11 cellular contexts compared by ENCODE assay signal in genomic region chr17:80737106-80738019, GRCh38.
DNase-seq lines count a peak whose midpoint lies in the region; ATAC-seq and TF ChIP-seq lines count a peak whose summit lies in the region.
"Had no signal": no experiment of that assay in that cellular context is flagged by ENCODE, and none has a peak within 500 bp of the region (broad histone marks: within the 10 kb centered on the region; RNA-seq: fewer than 3 reads in every experiment).

No MANE protein-coding gene starts in this region.

- H3K27me3 Mint-ChIP-seq in activated B cell treated with CpG ODN at 0.5 μM for 24 hours = no peaks in the 10 kb centered on the region

- POLR2A ChIA-PET in activated B cell treated with CpG ODN at 0.5 μM for 24 hours (lab: Charles Lee) = interaction anchor here (0.5 to 2.6 kb wide), 12 partner anchors 21 to 283 kb away, joined by 3 to 12 read pairs (median 5); no protein-coding TSS in a partner anchor

- peaks cover 7% of the 10 kb centered on the region for H3K36me3 Mint-ChIP-seq in activated B cell treated with CpG ODN at 0.5 μM for 24 hours (ENCODE audit: low read depth)

- no peak for TF ChIP-seq CTCF in activated B cell treated with CpG ODN at 0.5 μM for 24 hours (IDR thresholded peaks at IDR 0.05)
- TF ChIP-seq CTCF in breast epithelium (IDR thresholded peaks at IDR 0.05) = no peak

- peak overlapping the region; percentile 87 for H3K27ac Mint-ChIP-seq in activated B cell treated with CpG ODN at 0.5 μM for 24 hours
- H3K27ac Mint-ChIP-seq: nephron had no signal

- peaks cover 62% of the 10 kb centered on the region for H3K4me1 Mint-ChIP-seq in activated B cell treated with CpG ODN at 0.5 μM for 24 hours

- H3K36me3 ChIP-seq in breast epithelium = no peaks in the 10 kb centered on the region

- no peak overlapping the region for H3K27ac ChIP-seq in breast epithelium

- no peaks in the 10 kb centered on the region for H3K9me3 ChIP-seq in breast epithelium

- no peaks in the 10 kb centered on the region for H3K4me1 ChIP-seq in breast epithelium

- intact Hi-C loops in activated B cell treated with CpG ODN at 0.5 μM for 24 hours (cut with micrococcal nuclease) (loop anchor here (1.0 to 10.0 kb wide), 8 partner anchors 24 to 310 kb away; no protein-coding TSS in a partner anchor), breast epithelium (cut with DNase I; ENCODE audit: low total_unique reads) (no loop called here)

- no peaks in the 10 kb centered on the region for H3K9me3 Mint-ChIP-seq in activated B cell treated with CpG ODN at 0.5 μM for 24 hours
- H3K9me3 Mint-ChIP-seq: nephron had no signal

- H3K4me3 ChIP-seq in GM08714 (ENCODE audit: low read length) (peak overlapping the region; percentile 3; the same call in 1 of the 2 replicates), breast epithelium (no peak overlapping the region)

- H3K27me3 ChIP-seq in breast epithelium = no peaks in the 10 kb centered on the region

- H3K4me3 Mint-ChIP-seq in activated B cell treated with CpG ODN at 0.5 μM for 24 hours = peak overlapping the region; percentile 65
- H3K4me3 Mint-ChIP-seq: nephron had no signal

- CTCF ChIA-PET in activated B cell treated with CpG ODN at 0.5 μM for 24 hours (lab: Charles Lee) = interaction anchor here (0.8 to 1.9 kb wide), 13 partner anchors 14 to 283 kb away, joined by 3 to 7 read pairs (median 4); no protein-coding TSS in a partner anchor

- DNase-seq in activated B cell treated with CpG ODN at 0.5 μM for 24 hours = peak; percentile 59
- DNase-seq in breast epithelium (ENCODE audit: low spot score in 2 of 2) = no peak
- DNase-seq in HK-2 (ENCODE audit: unreplicated experiment) = no peak
- DNase-seq in COLO829 (ENCODE audit: low spot score) = no peak
- no peak for DNase-seq in activated CD8-positive, alpha-beta memory T cell treated with anti-CD3 and anti-CD28 coated beads, Interleukin-2, amount 50 U/mL, for 48 hours
- DNase-seq: effector memory CD4-positive, alpha-beta T cell; stimulated activated naive CD4-positive, alpha-beta T cell treated with Interleukin-2 at 50 U/mL for 16 hours had no signal

- peak; percentile 73 for ATAC-seq in GM19452 (IDR thresholded peaks at IDR 0.05; ENCODE audit: unreplicated experiment)
- peak; percentile 84 for ATAC-seq in HG03354 (IDR thresholded peaks at IDR 0.05; ENCODE audit: poor library complexity, severe bottlenecking, unreplicated experiment)
- peak; percentile 85 for ATAC-seq in activated B cell treated with CpG ODN at 0.5 μM for 24 hours (ENCODE audit: low read depth)

- TF ChIP-seq POLR2A in breast epithelium (IDR thresholded peaks at IDR 0.05) = no peak
